Comparison of ENCODE assay signal across 10 cellular contexts in genomic region chr7:78020874-78021249, GRCh38.
A peak's percentile ranks its signal among the peaks of the same experiment; 100 is the strongest.
DNase-seq lines count a peak whose midpoint lies in the region; ATAC-seq lines count a peak whose summit lies in the region.
"Had no signal": no experiment of that assay in that cellular context is flagged by ENCODE, and none has a peak within 500 bp of the region (broad histone marks: within the 10 kb centered on the region; RNA-seq: fewer than 3 reads in every experiment).

No MANE protein-coding gene starts in this region.

- H3K4me2 ChIP-seq in GM23248 (ENCODE audit: unreplicated experiment), result peak overlapping the region; percentile 54

- H3K4me1 Mint-ChIP-seq in activated naive CD8-positive, alpha-beta T cell treated with anti-CD3 and anti-CD28 coated beads for 36 hours, result peaks cover 9% of the 10 kb centered on the region

- no peaks in the 10 kb centered on the region for H3K36me3 Mint-ChIP-seq in activated naive CD8-positive, alpha-beta T cell treated with anti-CD3 and anti-CD28 coated beads for 36 hours

- peaks cover 13% of the 10 kb centered on the region for H3F3A ChIP-seq in GM23248 (ENCODE audit: insufficient read depth)

- peak overlapping the region; percentile 53 for H2AFZ ChIP-seq in ACC112 (ENCODE audit: low read length, unreplicated experiment)
- H2AFZ ChIP-seq in GM23248, result peak overlapping the region; percentile 82; the same call in 1 of the 2 replicates

- no peak overlapping the region for H3K27ac Mint-ChIP-seq in activated naive CD8-positive, alpha-beta T cell treated with anti-CD3 and anti-CD28 coated beads for 36 hours

- 0 out of 2 replicates have a peak overlapping the region, but pooled peaks have one; percentile 16 for H3K4me3 ChIP-seq in ACC112 (ENCODE audit: low read depth, low read length)
- no peak overlapping the region for H3K4me3 ChIP-seq in GM23248

- H3K79me2 ChIP-seq in ACC112 (ENCODE audit: control insufficient read depth, insufficient read depth, low read length, unreplicated experiment) (peaks cover 6% of the 10 kb centered on the region), GM23248 (ENCODE audit: insufficient read depth) (no peaks in the 10 kb centered on the region)

- ATAC-seq in HG02938 (IDR thresholded peaks at IDR 0.05; ENCODE audit: unreplicated experiment), result no peak
- no peak for ATAC-seq in GM18858 (IDR thresholded peaks at IDR 0.05; ENCODE audit: unreplicated experiment)

- H3K27me3 ChIP-seq in ACC112 (ENCODE audit: insufficient read depth, low read length), result peaks cover 16% of the 10 kb centered on the region; the same call in 1 of the 2 replicates
- H3K27me3 ChIP-seq in GM23248 (replicated peaks; ENCODE audit: insufficient read depth), result no peaks in the 10 kb centered on the region
- H3K27me3 ChIP-seq: testis had no signal

- peak overlapping the region; percentile 35; the same call in 1 of the 2 replicates for H3K9ac ChIP-seq in GM23248

- H3K27me3 Mint-ChIP-seq in activated naive CD8-positive, alpha-beta T cell treated with anti-CD3 and anti-CD28 coated beads for 36 hours, result peaks cover 38% of the 10 kb centered on the region

- DNase-seq in GM23248 (peak; percentile 58), myocyte (ENCODE audit: low read depth) (peak; percentile 72), AML-193 (lab: John Stamatoyannopoulos, UW) (no peak), LoVo (ENCODE audit: low spot score) (no peak)
- no peak for DNase-seq in activated naive CD8-positive, alpha-beta T cell treated with anti-CD3 and anti-CD28 coated beads for 36 hours

- H3K4me3 Mint-ChIP-seq in activated naive CD8-positive, alpha-beta T cell treated with anti-CD3 and anti-CD28 coated beads for 36 hours, result peak overlapping the region; percentile 68

- H3K9me3 Mint-ChIP-seq in activated naive CD8-positive, alpha-beta T cell treated with anti-CD3 and anti-CD28 coated beads for 36 hours, result no peaks in the 10 kb centered on the region

- no peaks in the 10 kb centered on the region for H4K20me1 ChIP-seq in GM23248 (ENCODE audit: insufficient read depth)

- H3K27ac ChIP-seq in ACC112 (ENCODE audit: low read depth, low read length), result no peak overlapping the region
- peak overlapping the region; percentile 76 for H3K27ac ChIP-seq in GM23248
- H3K27ac ChIP-seq: foreskin keratinocyte had no signal

- H3K36me3 ChIP-seq in ACC112 (ENCODE audit: insufficient read depth, low read length) (no peaks in the 10 kb centered on the region), GM23248 (ENCODE audit: low read depth) (no peaks in the 10 kb centered on the region)

- no peaks in the 10 kb centered on the region for H3K9me3 ChIP-seq in GM23248 (ENCODE audit: low read depth)
- H3K9me3 ChIP-seq: testis had no signal

- H3K9me2 ChIP-seq in GM23248 (ENCODE audit: insufficient read depth), result no peaks in the 10 kb centered on the region

- H3K4me1 ChIP-seq in ACC112 (ENCODE audit: control insufficient read depth, insufficient read depth, low read length, unreplicated experiment) (peaks cover 20% of the 10 kb centered on the region), GM23248 (ENCODE audit: insufficient read depth) (peaks cover 25% of the 10 kb centered on the region; the same call in 1 of the 2 replicates)

- in situ Hi-C loops in GM23248 (cut with MboI), result no loop called here

Comparison
In these comparisons a context has a peak if more than half of its experiments do, and no peak if none do; other contexts are left out.
1. DNase-seq: peak in GM23248 (single experiment) and myocyte (single experiment); none in activated naive CD8-positive, alpha-beta T cell treated with anti-CD3 and anti-CD28 coated beads for 36 hours (single experiment), AML-193 (0 of 2) and LoVo (single experiment).